8 cellular contexts compared by ENCODE assay signal in the genomic region with DNA sequence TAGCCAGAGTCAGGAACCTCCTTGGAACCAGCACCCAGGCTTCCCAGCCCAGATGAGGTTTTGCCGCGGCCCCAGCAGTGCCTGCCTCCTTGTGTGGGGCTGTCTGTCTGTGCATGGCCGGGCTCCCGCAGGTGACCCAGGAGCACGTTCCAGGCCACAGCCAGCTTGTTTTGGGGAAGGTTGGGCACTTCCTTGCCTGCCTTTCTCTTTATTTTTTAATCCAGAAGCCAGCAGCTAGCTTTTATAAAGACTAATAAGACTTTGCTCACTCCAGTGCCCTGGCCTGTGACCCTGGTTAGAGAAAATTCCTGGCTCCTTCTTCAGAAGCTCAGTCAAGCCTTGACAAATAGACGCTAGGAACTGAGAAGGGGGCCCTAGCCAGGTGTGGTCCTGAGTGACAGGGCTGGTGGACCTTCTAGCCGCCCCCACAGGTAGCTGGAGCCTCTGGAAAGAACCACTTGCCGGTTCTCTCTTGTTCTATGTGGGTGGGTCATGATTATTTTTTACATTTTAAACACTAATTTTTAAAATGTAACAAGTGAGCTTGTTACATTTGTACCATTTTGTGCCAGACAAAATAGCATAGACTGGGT. TPM values are rescaled to one million over a fixed set of nuclear protein-coding genes. Genes with fewer than 3 reads are reported as not detected.
A peak's percentile ranks its signal among the peaks of the same experiment; 100 is the strongest.
DNase-seq lines count a peak whose midpoint lies in the region; ATAC-seq and TF ChIP-seq lines count a peak whose summit lies in the region.

No MANE protein-coding gene starts in this region.

- H3K9me3 ChIP-seq in DOHH2 (ENCODE audit: control insufficient read depth, insufficient read depth, low read length) (no peaks in the 10 kb centered on the region), neutrophil (no peaks in the 10 kb centered on the region)
- H3K9me3 ChIP-seq in effector memory CD4-positive, alpha-beta T cell (ENCODE audit: control insufficient read depth, low read length) = no peaks in the 10 kb centered on the region

- H3K79me2 ChIP-seq in DOHH2 (ENCODE audit: control insufficient read depth, low read length) = no peaks in the 10 kb centered on the region

- peak; percentile 9 for DNase-seq in LoVo (ENCODE audit: low spot score)
- DNase-seq in effector memory CD4-positive, alpha-beta T cell = no peak
- no peak for DNase-seq in NCI-H524 (lab: John Stamatoyannopoulos, UW)
- DNase-seq in ureter (ENCODE audit: low spot score) = no peak
- no peak for DNase-seq in NCI-H146 (lab: John Stamatoyannopoulos, UW)

- H4K20me1 ChIP-seq in DOHH2 (ENCODE audit: control insufficient read depth, insufficient read depth, low read depth, low read length) = no peaks in the 10 kb centered on the region

- H3F3A ChIP-seq in DOHH2 (ENCODE audit: control insufficient read depth, insufficient read depth) = no peaks in the 10 kb centered on the region

- peaks cover 14% of the 10 kb centered on the region for H3K36me3 ChIP-seq in DOHH2 (ENCODE audit: control insufficient read depth, low read length)
- H3K36me3 ChIP-seq in effector memory CD4-positive, alpha-beta T cell (ENCODE audit: control insufficient read depth, insufficient read depth, low read length) = peaks cover 6% of the 10 kb centered on the region
- H3K36me3 ChIP-seq in neutrophil = no peaks in the 10 kb centered on the region

- H3K27me3 ChIP-seq in DOHH2 (ENCODE audit: control insufficient read depth, low read length) (peaks cover 8% of the 10 kb centered on the region), neutrophil (no peaks in the 10 kb centered on the region)
- H3K27me3 ChIP-seq in effector memory CD4-positive, alpha-beta T cell (replicated peaks; ENCODE audit: control insufficient read depth, insufficient read depth, low read length, poor library complexity, severe bottlenecking) = no peaks in the 10 kb centered on the region

- peak overlapping the region; percentile 94 for H3K4me2 ChIP-seq in DOHH2 (ENCODE audit: low read length)

- ATAC-seq in HG03457 (IDR thresholded peaks at IDR 0.05; ENCODE audit: unreplicated experiment) = no peak

- H3K4me3 ChIP-seq in DOHH2 (ENCODE audit: low read length) = peak overlapping the region; percentile 92
- peak overlapping the region; percentile 62 for H3K4me3 ChIP-seq in effector memory CD4-positive, alpha-beta T cell (ENCODE audit: insufficient read depth, low read depth, low read length, poor library complexity, severe bottlenecking)
- peak overlapping the region; percentile 56 to 61 for H3K4me3 ChIP-seq in neutrophil (ENCODE audit: low read depth in 1 of 2, low read length in 1 of 2)

- no peaks in the 10 kb centered on the region for H3K9me2 ChIP-seq in DOHH2 (replicated peaks; ENCODE audit: control insufficient read depth, low read length)

- TF ChIP-seq CTCF in DOHH2 (IDR thresholded peaks at IDR 0.05; ENCODE audit: low read depth, low read length, poor library complexity, severe bottlenecking) (no peak), neutrophil (IDR thresholded peaks at IDR 0.05) (no peak)

- H3K27ac ChIP-seq in DOHH2 (ENCODE audit: low read depth, low read length) (no peak overlapping the region), neutrophil (no peak overlapping the region)
- peak overlapping the region; percentile 62 for H3K27ac ChIP-seq in effector memory CD4-positive, alpha-beta T cell (ENCODE audit: insufficient read depth, low read length, poor library complexity, severe bottlenecking)

- H3K4me1 ChIP-seq in DOHH2 (ENCODE audit: control insufficient read depth, low read length) (peaks cover 17% of the 10 kb centered on the region), neutrophil (ENCODE audit: control insufficient read depth in 1 of 2, insufficient read depth in 1 of 2, low read depth in 1 of 2, low read length in 1 of 2) (peaks cover 11 to 28% of the 10 kb centered on the region in 2 experiments)
- peaks cover 11% of the 10 kb centered on the region for H3K4me1 ChIP-seq in effector memory CD4-positive, alpha-beta T cell (ENCODE audit: control insufficient read depth, insufficient read depth, low read length, poor library complexity, severe bottlenecking)

RNA-seq across cellular contexts. Expression of gene SLC29A3, which starts 0.8 kb away (rescaled TPM):
- total RNA-seq in ureter = 22.4 TPM
